In the genomic region with DNA sequence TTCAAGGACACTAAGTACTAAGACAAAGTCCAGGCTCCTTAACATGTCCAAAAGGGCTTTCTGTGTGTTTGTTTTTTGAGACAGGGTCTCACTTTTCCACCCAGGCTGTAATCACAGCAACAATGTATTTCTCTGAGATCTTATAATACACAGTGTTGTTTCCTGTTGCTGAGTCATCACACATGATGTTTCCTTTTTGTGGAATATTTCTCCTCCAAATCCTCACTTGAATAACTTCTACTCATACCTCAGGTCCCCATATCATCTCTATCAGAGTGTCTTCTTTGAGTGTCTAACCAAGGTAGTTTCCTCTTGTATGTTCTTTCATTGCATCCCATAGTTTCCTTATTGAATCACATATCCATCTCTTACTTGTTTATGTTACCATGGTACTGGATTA, we compare ENCODE assay signal across 23 cellular contexts.
DNase-seq lines count a peak whose midpoint lies in the region; ATAC-seq and TF ChIP-seq lines count a peak whose summit lies in the region.
"Had no signal": no experiment of that assay in that cellular context is flagged by ENCODE, and none has a peak within 500 bp of the region (broad histone marks: within the 10 kb centered on the region; RNA-seq: fewer than 3 reads in every experiment).

No MANE protein-coding gene starts in this region.

- DNase-seq in A172 (ENCODE audit: low spot score) (peak; percentile 46), Karpas-422 (no peak), astrocyte of the spinal cord (ENCODE audit: low read depth, low spot score) (peak; percentile 52), glomerular visceral epithelial cell (ENCODE audit: extremely low spot score) (peak; percentile 16), esophagus muscularis mucosa (ENCODE audit: extremely low spot score) (no peak)
- no peak for DNase-seq in stimulated activated naive CD8-positive, alpha-beta T cell treated with anti-CD3 and anti-CD28 coated beads, Interleukin-15, Interleukin-2, amounts not matched to agents 100 U/mL and 50 U/mL, for 24 hours
- DNase-seq in activated T-cell treated with anti-CD3 and anti-CD28 coated beads, Interleukin-2, amount 50 U/mL, for 24 hours: no peak
- DNase-seq in effector CD8-positive, alpha-beta T cell (lab: John Stamatoyannopoulos, UW): no peak
- DNase-seq: activated CD4-positive, alpha-beta T cell treated with anti-CD3 and anti-CD28 coated beads for 4 hours; activated naive CD4-positive, alpha-beta T cell treated with anti-CD3 and anti-CD28 coated beads, Interleukin-2, amount 50 U/mL, for 16 hours; Calu3; effector CD4-positive, alpha-beta T cell; heart right ventricle; left lung; NCI-H1694; NCI-H345; pancreas; T-helper 1 cell; upper lobe of right lung had no signal

- H3K9ac ChIP-seq in Karpas-422 (ENCODE audit: low read length): no peak overlapping the region

- TF ChIP-seq EP300 in esophagus muscularis mucosa (IDR thresholded peaks at IDR 0.05): no peak

- H3K4me1 ChIP-seq in Karpas-422 (ENCODE audit: low read length) (peaks cover 16% of the 10 kb centered on the region), esophagus muscularis mucosa (no peaks in the 10 kb centered on the region)
- H3K4me1 ChIP-seq: A549, ascending aorta, heart right ventricle, left lung, pancreas, upper lobe of right lung had no signal

- no peaks in the 10 kb centered on the region for H3K36me3 ChIP-seq in Karpas-422 (ENCODE audit: insufficient read depth, low read length)
- no peaks in the 10 kb centered on the region for H3K36me3 ChIP-seq in esophagus muscularis mucosa
- H3K36me3 ChIP-seq: ascending aorta, heart right ventricle, left lung, pancreas, upper lobe of right lung had no signal

- H3K27ac ChIP-seq in Karpas-422 (ENCODE audit: low read length) (no peak overlapping the region), esophagus muscularis mucosa (replicated peaks in 1 of 4) (no peak overlapping the region)
- H3K27ac ChIP-seq: A549, ascending aorta, heart right ventricle, left lung, pancreas, upper lobe of right lung had no signal

- H3K9me3 ChIP-seq in Karpas-422 (ENCODE audit: low read length) (no peaks in the 10 kb centered on the region), esophagus muscularis mucosa (no peaks in the 10 kb centered on the region)
- H3K9me3 ChIP-seq: A549, ascending aorta, pancreas, upper lobe of right lung had no signal

- peaks cover 33% of the 10 kb centered on the region for H3K9me3 Mint-ChIP-seq in activated T-cell treated with anti-CD3 and anti-CD28 coated beads, Interleukin-2, amount 50 U/mL, for 24 hours

- no peak for ATAC-seq in stimulated activated naive CD8-positive, alpha-beta T cell treated with anti-CD3 and anti-CD28 coated beads, Interleukin-15, Interleukin-2, amounts not matched to agents 100 U/mL and 50 U/mL, for 24 hours
- ATAC-seq: A549; heart right ventricle; left lung; natural killer cell treated with Interleukin-12 subunit alpha and Interleukin-12 subunit beta and Interleukin-15 and Interleukin-18, amount 100 ng/mL, for 72 hours; pancreas; sciatic nerve; upper lobe of right lung had no signal

- no peaks in the 10 kb centered on the region for H3K4me1 Mint-ChIP-seq in activated T-cell treated with anti-CD3 and anti-CD28 coated beads, Interleukin-2, amount 50 U/mL, for 24 hours (ENCODE audit: low read depth)

- no peaks in the 10 kb centered on the region for H3K79me2 ChIP-seq in Karpas-422 (ENCODE audit: low read length)

- intact Hi-C loops in esophagus muscularis mucosa (cut with DNase I): no loop called here

- H3K4me3 ChIP-seq in Karpas-422 (ENCODE audit: low read length): no peak overlapping the region
- H3K4me3 ChIP-seq in astrocyte of the spinal cord (ENCODE audit: low read depth, low read length): no peak overlapping the region
- H3K4me3 ChIP-seq in esophagus muscularis mucosa: no peak overlapping the region
- H3K4me3 ChIP-seq: A549, ascending aorta, heart right ventricle, left lung, pancreas, upper lobe of right lung had no signal

- no peaks in the 10 kb centered on the region for H3K9me2 ChIP-seq in Karpas-422 (replicated peaks; ENCODE audit: insufficient read depth, low read length)

- no peak for TF ChIP-seq POLR2A in esophagus muscularis mucosa (IDR thresholded peaks at IDR 0.05; ENCODE audit: low read depth)

- H2AFZ ChIP-seq in Karpas-422 (ENCODE audit: low read length): 0 out of 2 replicates have a peak overlapping the region, but pooled peaks have one; percentile 39

- H3K27me3 ChIP-seq in Karpas-422 (ENCODE audit: low read length) (no peaks in the 10 kb centered on the region), esophagus muscularis mucosa (no peaks in the 10 kb centered on the region)
- H3K27me3 ChIP-seq: ascending aorta, heart right ventricle, left lung, pancreas, upper lobe of right lung had no signal

- no peaks in the 10 kb centered on the region for H3K36me3 Mint-ChIP-seq in activated T-cell treated with anti-CD3 and anti-CD28 coated beads, Interleukin-2, amount 50 U/mL, for 24 hours (ENCODE audit: low read depth)

- H3K4me3 Mint-ChIP-seq in activated T-cell treated with anti-CD3 and anti-CD28 coated beads, Interleukin-2, amount 50 U/mL, for 24 hours: no peak overlapping the region
- H3K4me3 Mint-ChIP-seq: natural killer cell treated with Interleukin-12 subunit alpha and Interleukin-12 subunit beta and Interleukin-15 and Interleukin-18, amount 100 ng/mL, for 72 hours had no signal

- H3K27me3 Mint-ChIP-seq in activated T-cell treated with anti-CD3 and anti-CD28 coated beads, Interleukin-2, amount 50 U/mL, for 24 hours: no peaks in the 10 kb centered on the region
- H3K27me3 Mint-ChIP-seq: natural killer cell treated with Interleukin-12 subunit alpha and Interleukin-12 subunit beta and Interleukin-15 and Interleukin-18, amount 100 ng/mL, for 72 hours had no signal

- no peaks in the 10 kb centered on the region for H4K20me1 ChIP-seq in Karpas-422 (ENCODE audit: insufficient read depth, low read depth, low read length)

- no peak overlapping the region for H3K27ac Mint-ChIP-seq in activated T-cell treated with anti-CD3 and anti-CD28 coated beads, Interleukin-2, amount 50 U/mL, for 24 hours
- H3K27ac Mint-ChIP-seq: natural killer cell treated with Interleukin-12 subunit alpha and Interleukin-12 subunit beta and Interleukin-15 and Interleukin-18, amount 100 ng/mL, for 72 hours had no signal

- no peak for TF ChIP-seq CTCF in astrocyte of the spinal cord (IDR thresholded peaks at IDR 0.05; ENCODE audit: low read depth, low read length)
- TF ChIP-seq CTCF in esophagus muscularis mucosa (IDR thresholded peaks at IDR 0.05): no peak

- in situ Hi-C loops in astrocyte of the spinal cord (cut with HindIII; ENCODE audit: low sequenced_read_pairs): no loop called here

- peak overlapping the region; percentile 2 for H3K4me2 ChIP-seq in Karpas-422 (ENCODE audit: low read depth, low read length, poor library complexity, severe bottlenecking)
- H3K4me2 ChIP-seq: A549 had no signal

Comparison
In these comparisons a context has a peak if more than half of its experiments do, and no peak if none do; other contexts are left out.
1. DNase-seq: peak in A172 (single experiment), astrocyte of the spinal cord (single experiment) and glomerular visceral epithelial cell (single experiment); none in Karpas-422 (single experiment), stimulated activated naive CD8-positive, alpha-beta T cell treated with anti-CD3 and anti-CD28 coated beads, Interleukin-15, Interleukin-2, amounts not matched to agents 100 U/mL and 50 U/mL, for 24 hours (single experiment), activated T-cell treated with anti-CD3 and anti-CD28 coated beads, Interleukin-2, amount 50 U/mL, for 24 hours (single experiment), esophagus muscularis mucosa (single experiment) and effector CD8-positive, alpha-beta T cell (single experiment).